12 cellular contexts compared by ENCODE assay signal in the genomic region with DNA sequence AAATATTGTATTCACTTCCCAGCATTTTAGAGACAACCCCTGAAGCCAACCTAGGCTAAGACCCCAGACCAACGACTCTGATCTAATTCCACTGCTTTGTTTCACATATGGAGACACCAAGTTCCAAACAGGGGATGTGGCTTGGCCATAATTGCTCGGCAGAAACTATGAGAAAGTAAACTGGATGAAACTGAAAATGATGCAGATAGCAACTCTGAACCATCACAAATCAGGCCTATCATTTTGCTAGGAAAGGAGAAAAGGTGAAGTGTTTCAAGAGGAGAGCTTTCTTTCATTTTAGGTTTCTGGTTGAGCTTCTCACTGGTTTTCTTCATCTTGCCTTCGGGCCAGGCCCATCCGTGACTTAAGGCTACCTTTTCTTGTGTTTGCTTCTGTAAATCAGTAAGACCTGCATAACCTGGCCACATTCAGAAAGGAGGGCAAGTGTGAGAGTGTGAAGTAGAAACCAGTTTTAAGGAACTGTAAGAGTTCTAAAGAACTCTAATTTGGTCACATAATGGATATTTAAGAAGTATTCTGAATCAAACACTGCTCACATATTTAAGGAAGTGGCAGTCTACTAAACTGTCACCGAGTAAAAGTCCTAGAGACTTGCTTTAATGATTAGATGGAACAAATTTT.
DNase-seq lines count a peak whose midpoint lies in the region; ATAC-seq and TF ChIP-seq lines count a peak whose summit lies in the region.
"Had no signal": no experiment of that assay in that cellular context is flagged by ENCODE, and none has a peak within 500 bp of the region (broad histone marks: within the 10 kb centered on the region; RNA-seq: fewer than 3 reads in every experiment).

No MANE protein-coding gene starts in this region.

- H3K27me3 Mint-ChIP-seq in activated T-cell treated with anti-CD3 and anti-CD28 coated beads, Interleukin-2, amount 50 U/mL, for 72 hours (ENCODE audit: low read depth), result no peaks in the 10 kb centered on the region
- H3K27me3 Mint-ChIP-seq in activated T-helper 2 cell treated with anti-CD3 and anti-CD28 coated beads, Interferon-gamma antibody, Interleukin-2, Interleukin-4, amounts not matched to agents 10 μg/mL and 5 μg/mL and 100 μg/mL, durations not matched to agents 14 hours and 24 hours and 36 hours (ENCODE audit: low read depth), result no peaks in the 10 kb centered on the region
- peaks cover 11% of the 10 kb centered on the region for H3K27me3 Mint-ChIP-seq in HFFc6 (ENCODE audit: insufficient read depth)

- peak overlapping the region; percentile 55 to 59 for H3K4me3 Mint-ChIP-seq in activated T-cell treated with anti-CD3 and anti-CD28 coated beads, Interleukin-2, amount 50 U/mL, for 72 hours
- peak overlapping the region; percentile 24 for H3K4me3 Mint-ChIP-seq in activated T-helper 2 cell treated with anti-CD3 and anti-CD28 coated beads, Interferon-gamma antibody, Interleukin-2, Interleukin-4, amounts not matched to agents 10 μg/mL and 5 μg/mL and 100 μg/mL, durations not matched to agents 14 hours and 24 hours and 36 hours (ENCODE audit: low read depth)
- no peak overlapping the region for H3K4me3 Mint-ChIP-seq in HFFc6

- TF ChIP-seq CTCF in HFFc6 (IDR thresholded peaks at IDR 0.05), result no peak

- peak; percentile 48 to 50 for ATAC-seq in activated T-cell treated with anti-CD3 and anti-CD28 coated beads, Interleukin-2, amount 50 U/mL, for 72 hours (replicated peaks in 1 of 2)
- ATAC-seq in HG03045 (IDR thresholded peaks at IDR 0.05; ENCODE audit: unreplicated experiment), result peak; percentile 46
- ATAC-seq in stimulated activated naive CD8-positive, alpha-beta T cell treated with anti-CD3 and anti-CD28 coated beads, Interleukin-15, Interleukin-2, amounts not matched to agents 100 U/mL and 50 U/mL, for 24 hours, result peak; percentile 29
- ATAC-seq: pancreas had no signal

- peaks cover 0 to 4% of the 10 kb centered on the region in 2 donors for H3K9me3 Mint-ChIP-seq in activated T-cell treated with anti-CD3 and anti-CD28 coated beads, Interleukin-2, amount 50 U/mL, for 72 hours
- H3K9me3 Mint-ChIP-seq in activated T-helper 2 cell treated with anti-CD3 and anti-CD28 coated beads, Interferon-gamma antibody, Interleukin-2, Interleukin-4, amounts not matched to agents 10 μg/mL and 5 μg/mL and 100 μg/mL, durations not matched to agents 14 hours and 24 hours and 36 hours, result no peaks in the 10 kb centered on the region
- no peaks in the 10 kb centered on the region for H3K9me3 Mint-ChIP-seq in HFFc6

- peaks cover 93% of the 10 kb centered on the region for H3K4me1 Mint-ChIP-seq in activated T-cell treated with anti-CD3 and anti-CD28 coated beads, Interleukin-2, amount 50 U/mL, for 72 hours (ENCODE audit: low read depth)
- peaks cover 78% of the 10 kb centered on the region for H3K4me1 Mint-ChIP-seq in activated T-helper 2 cell treated with anti-CD3 and anti-CD28 coated beads, Interferon-gamma antibody, Interleukin-2, Interleukin-4, amounts not matched to agents 10 μg/mL and 5 μg/mL and 100 μg/mL, durations not matched to agents 14 hours and 24 hours and 36 hours (ENCODE audit: low read depth)
- peaks cover 11% of the 10 kb centered on the region for H3K4me1 Mint-ChIP-seq in HFFc6 (ENCODE audit: low read depth)

- H3K36me3 Mint-ChIP-seq in activated T-cell treated with anti-CD3 and anti-CD28 coated beads, Interleukin-2, amount 50 U/mL, for 72 hours (ENCODE audit: insufficient read depth in 2 of 2), result peaks cover 8 to 20% of the 10 kb centered on the region in 2 donors
- H3K36me3 Mint-ChIP-seq in activated T-helper 2 cell treated with anti-CD3 and anti-CD28 coated beads, Interferon-gamma antibody, Interleukin-2, Interleukin-4, amounts not matched to agents 10 μg/mL and 5 μg/mL and 100 μg/mL, durations not matched to agents 14 hours and 24 hours and 36 hours (ENCODE audit: low read depth), result peaks cover 46% of the 10 kb centered on the region
- H3K36me3 Mint-ChIP-seq in HFFc6 (ENCODE audit: low read depth), result no peaks in the 10 kb centered on the region

- peak in 1 of 2 donors; percentile 21 for DNase-seq in activated T-cell treated with anti-CD3 and anti-CD28 coated beads, Interleukin-2, amount 50 U/mL, for 72 hours
- DNase-seq in activated T-cell treated with anti-CD3 and anti-CD28 coated beads, Interleukin-2, amount 50 U/mL, for 1 hour, result no peak
- DNase-seq in activated T-helper 2 cell treated with anti-CD3 and anti-CD28 coated beads, Interferon-gamma antibody, Interleukin-2, Interleukin-4, amounts not matched to agents 10 μg/mL and 5 μg/mL and 100 μg/mL, durations not matched to agents 14 hours and 24 hours and 36 hours (ENCODE audit: low spot score), result no peak
- no peak for DNase-seq in stimulated activated naive CD8-positive, alpha-beta T cell treated with anti-CD3 and anti-CD28 coated beads, Interleukin-15, Interleukin-2, amounts not matched to agents 100 U/mL and 50 U/mL, for 24 hours
- no peak for DNase-seq in NCI-H187 treated with DMSO at 0.1 percent for 48 hours (lab: John Stamatoyannopoulos, UW)
- DNase-seq in HFFc6, result no peak
- no peak for DNase-seq in mucosa of gallbladder (ENCODE audit: low spot score)
- DNase-seq: anterior cingulate cortex, cortex of kidney, kidney, pancreas had no signal

- intact Hi-C loops in activated T-helper 2 cell treated with anti-CD3 and anti-CD28 coated beads, Interferon-gamma antibody, Interleukin-2, Interleukin-4, amounts not matched to agents 10 μg/mL and 5 μg/mL and 100 μg/mL, durations not matched to agents 14 hours and 24 hours and 36 hours (cut with micrococcal nuclease), result loop anchor here (2.0 to 5.0 kb wide), 7 partner anchors 44 to 276 kb away; no protein-coding TSS in a partner anchor

- peak overlapping the region; percentile 17 for H3K27ac Mint-ChIP-seq in activated T-cell treated with anti-CD3 and anti-CD28 coated beads, Interleukin-2, amount 50 U/mL, for 72 hours
- H3K27ac Mint-ChIP-seq in activated T-helper 2 cell treated with anti-CD3 and anti-CD28 coated beads, Interferon-gamma antibody, Interleukin-2, Interleukin-4, amounts not matched to agents 10 μg/mL and 5 μg/mL and 100 μg/mL, durations not matched to agents 14 hours and 24 hours and 36 hours, result peak overlapping the region; percentile 18
- H3K27ac Mint-ChIP-seq in HFFc6, result no peak overlapping the region
